ENCODE assay signal across 29 cellular contexts in genomic region chr12:120742207-120742536, GRCh38. TPM values are rescaled to one million over a fixed set of nuclear protein-coding genes. Genes with fewer than 3 reads are reported as not detected.
A peak's percentile ranks its signal among the peaks of the same experiment; 100 is the strongest.
DNase-seq lines count a peak whose midpoint lies in the region; ATAC-seq and TF ChIP-seq lines count a peak whose summit lies in the region.
"Had no signal": no experiment of that assay in that cellular context is flagged by ENCODE, and none has a peak within 500 bp of the region (broad histone marks: within the 10 kb centered on the region; RNA-seq: fewer than 3 reads in every experiment).

No MANE protein-coding gene starts in this region.

- no peak for ATAC-seq in GM18868 (IDR thresholded peaks at IDR 0.05; ENCODE audit: unreplicated experiment)
- ATAC-seq: GM23338; natural killer cell treated with Interleukin-12 subunit alpha and Interleukin-12 subunit beta and Interleukin-15 and Interleukin-18, amount 100 ng/mL, for 72 hours had no signal

- H3K4me3 ChIP-seq in adrenal gland (no peak overlapping the region), spleen (peak overlapping the region in 1 of 8 donors; percentile 56)
- H3K4me3 ChIP-seq: GM23338, lung, SK-N-MC, tibial nerve had no signal

- no peaks in the 10 kb centered on the region for H3K4me1 Mint-ChIP-seq in glutamatergic neuron (ENCODE audit: low read depth, unreplicated experiment)
- H3K4me1 Mint-ChIP-seq: GM23338 had no signal

- intact Hi-C loops in adrenal gland (cut with DNase I), result no loop called here
- intact Hi-C loops in spleen (cut with DNase I; ENCODE audit: low total_unique reads), result no loop called here

- no peaks in the 10 kb centered on the region for H3K36me3 Mint-ChIP-seq in glutamatergic neuron (ENCODE audit: unreplicated experiment)
- H3K36me3 Mint-ChIP-seq: activated naive CD8-positive, alpha-beta T cell; natural killer cell treated with Interleukin-12 subunit alpha and Interleukin-12 subunit beta and Interleukin-15 and Interleukin-18, amount 100 ng/mL, for 72 hours had no signal

- no peak for TF ChIP-seq CTCF in adrenal gland (IDR thresholded peaks at IDR 0.05)
- TF ChIP-seq CTCF in spleen (IDR thresholded peaks at IDR 0.05 in 8 of 11, conservative IDR thresholded peaks at IDR 0.05 in 3 of 11), result no peak
- TF ChIP-seq CTCF in glutamatergic neuron (IDR thresholded peaks at IDR 0.05; ENCODE audit: partially characterized antibody, unreplicated experiment), result no peak

- H3K9me3 ChIP-seq in adrenal gland (replicated peaks in 1 of 3) (no peaks in the 10 kb centered on the region), spleen (no peaks in the 10 kb centered on the region)
- H3K9me3 ChIP-seq: tibial nerve had no signal

- no peak for TF ChIP-seq POLR2A in adrenal gland (IDR thresholded peaks at IDR 0.05)
- TF ChIP-seq POLR2A in spleen (IDR thresholded peaks at IDR 0.05), result no peak

- no peaks in the 10 kb centered on the region for H3K27me3 Mint-ChIP-seq in glutamatergic neuron (ENCODE audit: unreplicated experiment)
- H3K27me3 Mint-ChIP-seq: activated naive CD8-positive, alpha-beta T cell; natural killer cell treated with Interleukin-12 subunit alpha and Interleukin-12 subunit beta and Interleukin-15 and Interleukin-18, amount 100 ng/mL, for 72 hours had no signal

- peaks cover 4 to 5% of the 10 kb centered on the region in 2 donors for H3K4me1 ChIP-seq in adrenal gland (replicated peaks in 1 of 2)
- peaks cover 0 to 45% (median 7%) of the 10 kb centered on the region in 6 donors for H3K4me1 ChIP-seq in spleen
- H3K4me1 ChIP-seq: tibial nerve had no signal

- H3K4me3 Mint-ChIP-seq in glutamatergic neuron (ENCODE audit: unreplicated experiment), result no peak overlapping the region
- H3K4me3 Mint-ChIP-seq: activated naive CD8-positive, alpha-beta T cell; GM23338; HFFc6; natural killer cell treated with Interleukin-12 subunit alpha and Interleukin-12 subunit beta and Interleukin-15 and Interleukin-18, amount 100 ng/mL, for 72 hours; T-helper 1 cell treated with Interleukin-12 subunit alpha and Interleukin-12 subunit beta and Interleukin-4 antibody, amounts not matched to agents 30 μg/mL and 1 μg/mL, for 36 hours had no signal

- no peak overlapping the region for H3K27ac Mint-ChIP-seq in glutamatergic neuron (ENCODE audit: unreplicated experiment)
- H3K27ac Mint-ChIP-seq: activated naive CD8-positive, alpha-beta T cell; GM23338; HFFc6; natural killer cell treated with Interleukin-12 subunit alpha and Interleukin-12 subunit beta and Interleukin-15 and Interleukin-18, amount 100 ng/mL, for 72 hours; T-helper 1 cell treated with Interleukin-12 subunit alpha and Interleukin-12 subunit beta and Interleukin-4 antibody, amounts not matched to agents 30 μg/mL and 1 μg/mL, for 36 hours had no signal

- H3K27me3 ChIP-seq in adrenal gland, result no peaks in the 10 kb centered on the region
- no peaks in the 10 kb centered on the region for H3K27me3 ChIP-seq in spleen (replicated peaks in 1 of 7)
- H3K27me3 ChIP-seq: tibial nerve had no signal

- peak; percentile 70 to 90 for DNase-seq in NCI-H524 (lab: John Stamatoyannopoulos, UW)
- DNase-seq in adrenal gland, result peak in 5 of 7 donors; percentile 49 to 72 (median 63)
- peak; percentile 78 for DNase-seq in myocyte (ENCODE audit: low read depth)
- peak; percentile 83 for DNase-seq in spleen
- no peak for DNase-seq in activated naive CD4-positive, alpha-beta T cell (lab: John Stamatoyannopoulos, UW)
- no peak for DNase-seq in glutamatergic neuron
- DNase-seq: activated CD4-positive, alpha-beta T cell treated with anti-CD3 and anti-CD28 coated beads, Interleukin-2, amount 50 U/mL, for 1 hour; activated CD4-positive, CD25-positive, alpha-beta regulatory T cell; activated effector memory CD4-positive, alpha-beta T cell treated with Interleukin-2 at 50 U/mL for 16 hours; activated T-cell treated with anti-CD3 and anti-CD28 coated beads, Interleukin-2, amount 50 U/mL, for 1 hour; anterior cingulate cortex; C1 segment of cervical spinal cord; COR-L47; DMS79; effector CD8-positive, alpha-beta T cell; HFFc6; IMR-90; NCI-H146; stimulated activated CD4-positive, alpha-beta T cell treated with anti-CD3 and anti-CD28 coated beads, Interleukin-4, amount 100 ng/mL, for 1 hour had no signal

- 48 to 69% (median 58%) methylated on average over 9 of the region's 9 CpGs for WGBS in adrenal gland, 4 donors
- WGBS in spleen, 5 donors, result 57 to 78% (median 61%) methylated on average over 9 of the region's 9 CpGs

- no peaks in the 10 kb centered on the region for H3K9me3 Mint-ChIP-seq in glutamatergic neuron (ENCODE audit: unreplicated experiment)
- H3K9me3 Mint-ChIP-seq: GM23338; HFFc6; natural killer cell treated with Interleukin-12 subunit alpha and Interleukin-12 subunit beta and Interleukin-15 and Interleukin-18, amount 100 ng/mL, for 72 hours; T-helper 1 cell treated with Interleukin-12 subunit alpha and Interleukin-12 subunit beta and Interleukin-4 antibody, amounts not matched to agents 30 μg/mL and 1 μg/mL, for 36 hours had no signal

- H3K36me3 ChIP-seq in adrenal gland (replicated peaks in 1 of 2), result peaks cover 0 to 5% of the 10 kb centered on the region in 2 donors
- H3K36me3 ChIP-seq in spleen, result peaks cover 0 to 37% (median 14%) of the 10 kb centered on the region in 6 donors

- H3K27ac ChIP-seq in adrenal gland, result no peak overlapping the region
- H3K27ac ChIP-seq in spleen, result peak overlapping the region in 6 of 8 donors; percentile 60 to 89 (median 81)
- H3K27ac ChIP-seq: epithelial cell of prostate, RWPE1, SK-N-MC, tibial nerve had no signal

RNA-seq across cellular contexts. Expression of gene ACADS, which starts 16.5 kb away (rescaled TPM):
- total RNA-seq in adrenal gland (100 to 1,000 TPM in 4 of 8 donors, 10 to 100 TPM in 4; 54.9 to 179 (median 97.4) TPM), myocyte (23.2 and 24.2 TPM in 2 replicates), spleen (10 to 100 TPM; 21.4 to 55.1 (median 35.1) TPM), glutamatergic neuron (ENCODE audit: unreplicated experiment) (8.1 TPM)
- polyA plus RNA-seq in adrenal gland (10 to 100 TPM in 2 of 3 donors, 1 to 10 TPM in 1; 6.2 to 68.4 (median 53.9) TPM), spleen (10 to 100 TPM; 21.2 to 66.4 (median 40.1) TPM)
- polyA plus RNA-seq in myocyte (2012), result 10.8 TPM

RNA-seq across cellular contexts. Expression of gene UNC119B, which starts 31.9 kb away (rescaled TPM):
- total RNA-seq in adrenal gland (10 to 100 TPM; 44.4 to 97.5 (median 70.0) TPM), myocyte (7.8 and 9.3 TPM in 2 replicates), spleen (10 to 100 TPM; 13.0 to 32.2 (median 29.8) TPM), glutamatergic neuron (ENCODE audit: unreplicated experiment) (16.2 TPM)
- polyA plus RNA-seq in adrenal gland (10 to 100 TPM; 14.0 to 43.9 (median 17.9) TPM), spleen (10 to 100 TPM in 1 of 3 donors, 1 to 10 TPM in 2; 5.5 to 17.3 (median 8.1) TPM)
- polyA plus RNA-seq in myocyte (2012), result 20.8 TPM

RNA-seq across cellular contexts. Expression of gene MLEC, which starts 55.2 kb away (rescaled TPM):
- total RNA-seq in adrenal gland (100 to 1,000 TPM; 210 to 555 (median 303) TPM), myocyte (95.0 and 115 TPM in 2 replicates), spleen (100 to 1,000 TPM in 1 of 7 donors, 10 to 100 TPM in 6; 60.1 to 117 (median 78.5) TPM), glutamatergic neuron (ENCODE audit: unreplicated experiment) (50.8 TPM)
- polyA plus RNA-seq in adrenal gland (100 to 1,000 TPM in 1 of 3 donors, 10 to 100 TPM in 2; 68.3 to 286 (median 90.0) TPM), spleen (10 to 100 TPM in 2 of 3 donors, 1 to 10 TPM in 1; 7.7 to 22.6 (median 10.9) TPM)
- polyA plus RNA-seq in myocyte (2012), result 75.7 TPM

Comparison
In these comparisons a context has a peak if more than half of its experiments do, and no peak if none do; other contexts are left out.
1. DNase-seq: peak in NCI-H524 (2 of 2), adrenal gland (5 of 7), myocyte (single experiment) and spleen (single experiment); none in activated naive CD4-positive, alpha-beta T cell (0 of 4) and glutamatergic neuron (single experiment).
2. H3K27ac ChIP-seq: peak in spleen (6 of 8); none in adrenal gland (0 of 5).